ENCODE assay signal across 26 cellular contexts in the genomic region with DNA sequence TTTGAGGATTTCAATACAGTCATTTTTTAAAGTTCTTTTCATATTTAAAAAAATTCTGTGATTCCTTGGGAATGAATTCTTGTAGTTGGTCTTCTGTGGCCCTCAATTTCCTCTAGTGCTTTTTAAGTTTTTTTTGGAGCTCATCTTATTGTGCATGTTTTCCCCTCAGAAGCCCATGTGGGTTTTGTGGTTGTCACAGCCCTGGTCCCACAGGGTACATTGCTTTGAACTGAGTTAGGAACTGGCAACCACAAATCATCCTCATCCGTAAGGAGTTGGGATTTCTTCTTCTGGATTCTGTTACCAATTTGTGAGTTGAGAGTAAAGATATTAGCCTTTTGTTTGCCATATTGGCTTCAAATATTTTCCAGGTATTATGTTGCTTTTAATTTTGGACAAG.
A peak's percentile ranks its signal among the peaks of the same experiment; 100 is the strongest.
DNase-seq lines count a peak whose midpoint lies in the region; ATAC-seq and TF ChIP-seq lines count a peak whose summit lies in the region.
"Had no signal": no experiment of that assay in that cellular context is flagged by ENCODE, and none has a peak within 500 bp of the region (broad histone marks: within the 10 kb centered on the region; RNA-seq: fewer than 3 reads in every experiment).

No MANE protein-coding gene starts in this region.

- H3K36me3 Mint-ChIP-seq in activated naive CD4-positive, alpha-beta T cell treated with anti-CD3 and anti-CD28 coated beads, Interleukin-2, amount 50 U/mL, for 24 hours, result peaks cover 32% of the 10 kb centered on the region
- H3K36me3 Mint-ChIP-seq in T-helper 17 cell (ENCODE audit: low read depth), result peaks cover 3% of the 10 kb centered on the region
- H3K36me3 Mint-ChIP-seq in stimulated activated naive B cell treated with anti-CD40 and anti-IgM and Interleukin-4, amounts not matched to agents 10 μg/mL and 1 μg/mL and 100 μg/mL, for 72 hours, result peaks cover 20 to 25% of the 10 kb centered on the region in 2 donors

- H3K4me1 Mint-ChIP-seq in activated naive CD4-positive, alpha-beta T cell treated with anti-CD3 and anti-CD28 coated beads, Interleukin-2, amount 50 U/mL, for 24 hours, result peaks cover 56% of the 10 kb centered on the region
- peaks cover 13% of the 10 kb centered on the region for H3K4me1 Mint-ChIP-seq in T-helper 17 cell
- H3K4me1 Mint-ChIP-seq in stimulated activated naive B cell treated with anti-CD40 and anti-IgM and Interleukin-4, amounts not matched to agents 10 μg/mL and 1 μg/mL and 100 μg/mL, for 72 hours, result peaks cover 0 to 4% of the 10 kb centered on the region in 2 donors

- TF ChIP-seq CTCF in foreskin fibroblast (IDR thresholded peaks at IDR 0.05; ENCODE audit: low read depth, low read length), result no peak

- no peak overlapping the region for H3K4me3 ChIP-seq in foreskin fibroblast (ENCODE audit: low read depth in 1 of 2, low read length in 2 of 2)
- H3K4me3 ChIP-seq: GM12878, K562, PC-9, SJSA1 had no signal

- no peaks in the 10 kb centered on the region for H3K27me3 Mint-ChIP-seq in activated naive CD4-positive, alpha-beta T cell treated with anti-CD3 and anti-CD28 coated beads, Interleukin-2, amount 50 U/mL, for 24 hours
- H3K27me3 Mint-ChIP-seq in T-helper 17 cell, result no peaks in the 10 kb centered on the region
- H3K27me3 Mint-ChIP-seq in stimulated activated naive B cell treated with anti-CD40 and anti-IgM and Interleukin-4, amounts not matched to agents 10 μg/mL and 1 μg/mL and 100 μg/mL, for 72 hours, result no peaks in the 10 kb centered on the region
- H3K27me3 Mint-ChIP-seq: CD4-positive, CD25-positive, alpha-beta regulatory T cell had no signal

- H3K4me3 Mint-ChIP-seq in activated naive CD4-positive, alpha-beta T cell treated with anti-CD3 and anti-CD28 coated beads, Interleukin-2, amount 50 U/mL, for 24 hours, result peak overlapping the region; percentile 19
- no peak overlapping the region for H3K4me3 Mint-ChIP-seq in T-helper 17 cell
- H3K4me3 Mint-ChIP-seq in stimulated activated naive B cell treated with anti-CD40 and anti-IgM and Interleukin-4, amounts not matched to agents 10 μg/mL and 1 μg/mL and 100 μg/mL, for 72 hours, result no peak overlapping the region
- H3K4me3 Mint-ChIP-seq: CD4-positive, CD25-positive, alpha-beta regulatory T cell had no signal

- DNase-seq in activated naive CD4-positive, alpha-beta T cell (lab: John Stamatoyannopoulos, UW), result no peak
- DNase-seq in T-helper 17 cell (no peak), fibroblast of peridontal ligament (ENCODE audit: extremely low read depth) (peak; percentile 26), nucleus accumbens (lab: John Stamatoyannopoulos, UW) (no peak), dermis blood vessel endothelial cell (no peak), foreskin fibroblast (no peak)
- DNase-seq in stimulated activated naive B cell treated with anti-CD40 and anti-IgM and Interleukin-4, amounts not matched to agents 10 μg/mL and 1 μg/mL and 100 μg/mL, for 72 hours, result no peak
- DNase-seq: BE2C; CD4-positive, CD25-positive, alpha-beta regulatory T cell; MM.1S; NCI-H1048; NCI-H1417; NCI-H1694; NCI-H2029 treated with DMSO at 0.1 percent for 48 hours; NCI-H446 treated with DMSO at 0.1 percent for 48 hours; NCI-H526; NCI-H82; NK-92 treated with Interleukin-12 subunit alpha and Interleukin-12 subunit beta, amount 100 ng/mL, for 24 hours; PC-9; Right ventricle myocardium superior; RPMI8226 had no signal

- H3K9me3 Mint-ChIP-seq in activated naive CD4-positive, alpha-beta T cell treated with anti-CD3 and anti-CD28 coated beads, Interleukin-2, amount 50 U/mL, for 24 hours, result peaks cover 5% of the 10 kb centered on the region
- no peaks in the 10 kb centered on the region for H3K9me3 Mint-ChIP-seq in stimulated activated naive B cell treated with anti-CD40 and anti-IgM and Interleukin-4, amounts not matched to agents 10 μg/mL and 1 μg/mL and 100 μg/mL, for 72 hours

- H3K9me3 ChIP-seq in T-helper 17 cell (ENCODE audit: control insufficient read depth, low read length, poor library complexity, severe bottlenecking), result no peaks in the 10 kb centered on the region
- H3K9me3 ChIP-seq: BE2C, SJSA1 had no signal

- no peak for ATAC-seq in T-helper 17 cell
- no peak for ATAC-seq in stimulated activated naive B cell treated with anti-CD40 and anti-IgM and Interleukin-4, amounts not matched to agents 10 μg/mL and 1 μg/mL and 100 μg/mL, for 72 hours (replicated peaks)
- ATAC-seq: GM12878, HepG2, K562 had no signal

- no peak overlapping the region for H3K27ac Mint-ChIP-seq in activated naive CD4-positive, alpha-beta T cell treated with anti-CD3 and anti-CD28 coated beads, Interleukin-2, amount 50 U/mL, for 24 hours
- H3K27ac Mint-ChIP-seq in T-helper 17 cell, result peak overlapping the region; percentile 34
- H3K27ac Mint-ChIP-seq in stimulated activated naive B cell treated with anti-CD40 and anti-IgM and Interleukin-4, amounts not matched to agents 10 μg/mL and 1 μg/mL and 100 μg/mL, for 72 hours, result no peak overlapping the region
